15 cellular contexts compared by ENCODE assay signal in the genomic region with DNA sequence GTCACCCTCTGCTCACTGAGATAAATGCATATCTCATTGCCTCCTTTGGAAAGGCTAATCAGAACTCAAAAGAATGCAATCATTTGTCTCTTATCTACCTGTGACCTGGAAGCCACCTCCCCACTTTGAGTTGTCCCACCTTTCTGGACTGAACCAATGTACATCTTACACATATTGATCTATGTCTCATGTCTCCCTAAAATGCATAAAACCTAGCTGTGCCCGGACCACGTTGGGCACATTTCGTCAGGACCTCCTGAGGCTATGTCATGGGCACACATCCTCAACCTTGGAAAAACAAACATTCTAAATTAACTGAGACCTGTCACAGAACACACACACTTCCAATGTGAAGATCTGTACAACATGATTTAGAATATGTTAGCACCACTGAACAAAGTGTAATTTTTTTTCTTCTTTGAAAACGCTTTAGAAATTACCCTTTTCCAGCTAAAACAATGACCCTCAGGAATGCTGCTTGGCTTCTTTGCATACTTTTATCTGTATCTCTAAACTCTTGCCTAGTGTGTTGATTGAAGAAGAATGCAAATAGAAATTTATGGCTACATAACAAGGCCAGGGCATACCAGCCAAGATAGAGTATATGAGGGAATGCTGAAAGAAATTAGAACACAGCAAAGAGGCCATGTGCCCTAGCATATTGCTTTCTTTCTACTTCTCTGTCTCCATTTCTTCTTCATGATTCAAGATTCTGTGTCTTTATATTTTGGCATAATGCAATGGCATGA.
DNase-seq lines count a peak whose midpoint lies in the region; ATAC-seq and TF ChIP-seq lines count a peak whose summit lies in the region.
"Had no signal": no experiment of that assay in that cellular context is flagged by ENCODE, and none has a peak within 500 bp of the region (broad histone marks: within the 10 kb centered on the region; RNA-seq: fewer than 3 reads in every experiment).

No MANE protein-coding gene starts in this region.

- no peak overlapping the region for H3K4me3 ChIP-seq in AG04449 (ENCODE audit: low read depth, low read length)
- H3K4me3 ChIP-seq in HUES6 (ENCODE audit: low read depth, low read length), result no peak overlapping the region
- H3K4me3 ChIP-seq in choroid plexus epithelial cell (ENCODE audit: low read depth, low read length), result no peak overlapping the region
- H3K4me3 ChIP-seq: tibial artery had no signal

- ATAC-seq in activated CD4-positive, alpha-beta T cell treated with anti-CD3 and anti-CD28 coated beads for 36 hours, result no peak

- POLR2A ChIA-PET in AG04449 (lab: Yijun Ruan, JAX), result no interaction called here
- POLR2A ChIA-PET in activated CD4-positive, alpha-beta T cell treated with anti-CD3 and anti-CD28 coated beads for 36 hours (lab: Charles Lee), result no interaction called here

- no peaks in the 10 kb centered on the region for H3K9me3 Mint-ChIP-seq in mesothelial cell of epicardium
- H3K9me3 Mint-ChIP-seq in activated CD4-positive, alpha-beta T cell treated with anti-CD3 and anti-CD28 coated beads for 36 hours (ENCODE audit: low read depth), result no peaks in the 10 kb centered on the region
- H3K9me3 Mint-ChIP-seq: activated T-cell treated with anti-CD3 and anti-CD28 coated beads, Interleukin-2, amount 50 U/mL, for 24 hours had no signal

- H3K4me3 Mint-ChIP-seq in mesothelial cell of epicardium, result no peak overlapping the region
- no peak overlapping the region for H3K4me3 Mint-ChIP-seq in activated CD4-positive, alpha-beta T cell treated with anti-CD3 and anti-CD28 coated beads for 36 hours
- H3K4me3 Mint-ChIP-seq: activated T-cell treated with anti-CD3 and anti-CD28 coated beads, Interleukin-2, amount 50 U/mL, for 24 hours had no signal

- no peaks in the 10 kb centered on the region for H3K9me3 ChIP-seq in HUES6 (ENCODE audit: control insufficient read depth, insufficient read depth, low read depth, low read length)
- H3K9me3 ChIP-seq: tibial artery had no signal

- peak; percentile 45 for DNase-seq in AG04449 (ENCODE audit: low read depth, low spot score)
- peak; percentile 63 for DNase-seq in choroid plexus epithelial cell (ENCODE audit: low read depth)
- DNase-seq in mesothelial cell of epicardium (ENCODE audit: low spot score in 2 of 2, unreplicated experiment in 2 of 2), result no peak
- DNase-seq in activated CD4-positive, alpha-beta T cell treated with anti-CD3 and anti-CD28 coated beads for 36 hours, result no peak
- no peak for DNase-seq in stimulated activated CD8-positive, alpha-beta memory T cell treated with anti-CD3 and anti-CD28 coated beads, Interleukin-4, amount 100 ng/mL, for 48 hours
- DNase-seq in HK-2 (ENCODE audit: unreplicated experiment), result no peak
- DNase-seq in posterior cingulate gyrus, result no peak
- DNase-seq: activated T-cell treated with anti-CD3 and anti-CD28 coated beads, Interleukin-2, amount 50 U/mL, for 24 hours; amniotic stem cell; DMS79 treated with DMSO at 0.1 percent for 48 hours; foreskin melanocyte; MV-4-11; SW 1271; tibial artery had no signal

- CTCF ChIA-PET in AG04449 (lab: Yijun Ruan, JAX), result interaction anchor here (1.0 to 3.7 kb wide), 4 partner anchors 18 to 125 kb away, joined by 3 to 24 read pairs (median 6); no protein-coding TSS in a partner anchor
- CTCF ChIA-PET in activated CD4-positive, alpha-beta T cell treated with anti-CD3 and anti-CD28 coated beads for 36 hours (lab: Charles Lee), result no interaction called here

- H3K4me1 ChIP-seq in HUES6 (ENCODE audit: control insufficient read depth, insufficient read depth, low read length), result peaks cover 33% of the 10 kb centered on the region

- intact Hi-C loops in activated CD4-positive, alpha-beta T cell treated with anti-CD3 and anti-CD28 coated beads for 36 hours (cut with DNase I, micrococcal nuclease), result no loop called here
- intact Hi-C loops in posterior cingulate gyrus (cut with DNase I), result no loop called here

- H3K4me1 Mint-ChIP-seq in mesothelial cell of epicardium, result peaks cover 64% of the 10 kb centered on the region
- H3K4me1 Mint-ChIP-seq in activated CD4-positive, alpha-beta T cell treated with anti-CD3 and anti-CD28 coated beads for 36 hours, result no peaks in the 10 kb centered on the region

- TF ChIP-seq CTCF in AG04449 (IDR thresholded peaks at IDR 0.05; ENCODE audit: insufficient read depth, low read length, missing control alignments) (no peak), choroid plexus epithelial cell (conservative IDR thresholded peaks at IDR 0.05; ENCODE audit: low read depth, low read length) (no peak), mesothelial cell of epicardium (IDR thresholded peaks at IDR 0.05; ENCODE audit: unreplicated experiment) (no peak)

- peak overlapping the region; percentile 92 for H3K27ac Mint-ChIP-seq in mesothelial cell of epicardium
- H3K27ac Mint-ChIP-seq in activated CD4-positive, alpha-beta T cell treated with anti-CD3 and anti-CD28 coated beads for 36 hours, result no peak overlapping the region
- H3K27ac Mint-ChIP-seq: activated T-cell treated with anti-CD3 and anti-CD28 coated beads, Interleukin-2, amount 50 U/mL, for 24 hours had no signal

- no peaks in the 10 kb centered on the region for H3K27me3 ChIP-seq in HUES6 (ENCODE audit: control insufficient read depth, insufficient read depth, low read length)
- H3K27me3 ChIP-seq: tibial artery had no signal

- H3K36me3 ChIP-seq in HUES6 (ENCODE audit: control insufficient read depth, insufficient read depth, low read length), result no peaks in the 10 kb centered on the region; the same call in 1 of the 2 replicates
- H3K36me3 ChIP-seq: tibial artery had no signal

- H3K36me3 Mint-ChIP-seq in mesothelial cell of epicardium, result no peaks in the 10 kb centered on the region
- H3K36me3 Mint-ChIP-seq in activated CD4-positive, alpha-beta T cell treated with anti-CD3 and anti-CD28 coated beads for 36 hours (ENCODE audit: low read depth), result no peaks in the 10 kb centered on the region

- no peaks in the 10 kb centered on the region for H3K27me3 Mint-ChIP-seq in mesothelial cell of epicardium (ENCODE audit: low read depth)
- H3K27me3 Mint-ChIP-seq in activated CD4-positive, alpha-beta T cell treated with anti-CD3 and anti-CD28 coated beads for 36 hours, result no peaks in the 10 kb centered on the region
- H3K27me3 Mint-ChIP-seq: activated T-cell treated with anti-CD3 and anti-CD28 coated beads, Interleukin-2, amount 50 U/mL, for 24 hours had no signal

- no peak overlapping the region for H3K9ac ChIP-seq in HUES6 (ENCODE audit: low read length)

- 0 out of 2 replicates have a peak overlapping the region, but pooled peaks have one; percentile 18 for H3K27ac ChIP-seq in HUES6 (ENCODE audit: low read depth, low read length)
- H3K27ac ChIP-seq: tibial artery had no signal

Comparison
In these comparisons a context has a peak if more than half of its experiments do, and no peak if none do; other contexts are left out.
1. DNase-seq: peak in AG04449 (single experiment) and choroid plexus epithelial cell (single experiment); none in mesothelial cell of epicardium (0 of 2), activated CD4-positive, alpha-beta T cell treated with anti-CD3 and anti-CD28 coated beads for 36 hours (single experiment), stimulated activated CD8-positive, alpha-beta memory T cell treated with anti-CD3 and anti-CD28 coated beads, Interleukin-4, amount 100 ng/mL, for 48 hours (single experiment), HK-2 (single experiment) and posterior cingulate gyrus (0 of 10).